In the genomic region with DNA sequence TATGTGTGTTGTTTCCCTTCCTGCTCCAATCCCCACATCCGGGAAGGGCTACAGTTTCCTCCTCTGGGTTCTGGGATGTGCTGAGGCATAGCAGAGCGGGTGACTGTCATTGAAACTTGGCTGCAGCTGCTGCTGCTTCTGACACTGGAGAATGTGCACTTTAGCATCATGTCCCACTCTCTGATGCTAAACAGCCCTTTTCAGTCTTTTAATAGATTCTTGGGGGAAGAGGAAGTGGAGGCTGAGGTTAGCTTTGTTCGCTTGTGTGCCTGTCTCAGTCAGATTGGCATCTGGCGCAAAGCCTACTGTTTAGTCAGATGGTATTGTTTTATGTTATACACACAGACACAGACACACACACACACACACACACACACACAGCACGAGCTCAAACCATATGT, we compare ENCODE assay signal across 13 cellular contexts.
DNase-seq lines count a peak whose midpoint lies in the region; ATAC-seq and TF ChIP-seq lines count a peak whose summit lies in the region.
"Had no signal": no experiment of that assay in that cellular context is flagged by ENCODE, and none has a peak within 500 bp of the region (broad histone marks: within the 10 kb centered on the region; RNA-seq: fewer than 3 reads in every experiment).

No MANE protein-coding gene starts in this region.

- DNase-seq in astrocyte of the spinal cord (ENCODE audit: low read depth, low spot score) (peak; percentile 48), pulmonary artery endothelial cell (ENCODE audit: low read depth, low spot score) (peak; percentile 72), AG20443 (ENCODE audit: low spot score) (no peak)
- no peak for DNase-seq in activated effector memory CD4-positive, alpha-beta T cell treated with Interleukin-2 at 50 U/mL for 16 hours
- DNase-seq in activated naive CD4-positive, alpha-beta T cell treated with Interleukin-2 at 50 U/mL for 16 hours = no peak
- DNase-seq: activated CD4-positive, alpha-beta T cell treated with anti-CD3 and anti-CD28 coated beads for 36 hours; activated naive CD8-positive, alpha-beta T cell treated with anti-CD3 and anti-CD28 coated beads, Interleukin-2, amount 10 ng/mL, durations not matched to agents 7 days and 5 days; esophagus squamous epithelium; lower lobe of right lung had no signal

- H3K4me3 ChIP-seq in astrocyte of the spinal cord (ENCODE audit: low read depth, low read length) = no peak overlapping the region
- H3K4me3 ChIP-seq: esophagus squamous epithelium, lower lobe of right lung, suprapubic skin had no signal

- ATAC-seq in GM18909 (IDR thresholded peaks at IDR 0.05; ENCODE audit: poor library complexity, unreplicated experiment) (peak; percentile 78), HG03378 (IDR thresholded peaks at IDR 0.05; ENCODE audit: unreplicated experiment) (peak; percentile 50)
- ATAC-seq: activated CD4-positive, alpha-beta T cell treated with anti-CD3 and anti-CD28 coated beads for 36 hours; HCT116; lower lobe of right lung had no signal

- in situ Hi-C loops in astrocyte of the spinal cord (cut with HindIII; ENCODE audit: low sequenced_read_pairs) = no loop called here

- no peak for TF ChIP-seq CTCF in astrocyte of the spinal cord (IDR thresholded peaks at IDR 0.05; ENCODE audit: low read depth, low read length)

Comparison
In these comparisons a context has a peak if more than half of its experiments do, and no peak if none do; other contexts are left out.
1. DNase-seq: peak in astrocyte of the spinal cord (single experiment) and pulmonary artery endothelial cell (single experiment); none in activated effector memory CD4-positive, alpha-beta T cell treated with Interleukin-2 at 50 U/mL for 16 hours (single experiment), AG20443 (single experiment) and activated naive CD4-positive, alpha-beta T cell treated with Interleukin-2 at 50 U/mL for 16 hours (single experiment).